ENCODE assay signal across 20 cellular contexts in the genomic region with DNA sequence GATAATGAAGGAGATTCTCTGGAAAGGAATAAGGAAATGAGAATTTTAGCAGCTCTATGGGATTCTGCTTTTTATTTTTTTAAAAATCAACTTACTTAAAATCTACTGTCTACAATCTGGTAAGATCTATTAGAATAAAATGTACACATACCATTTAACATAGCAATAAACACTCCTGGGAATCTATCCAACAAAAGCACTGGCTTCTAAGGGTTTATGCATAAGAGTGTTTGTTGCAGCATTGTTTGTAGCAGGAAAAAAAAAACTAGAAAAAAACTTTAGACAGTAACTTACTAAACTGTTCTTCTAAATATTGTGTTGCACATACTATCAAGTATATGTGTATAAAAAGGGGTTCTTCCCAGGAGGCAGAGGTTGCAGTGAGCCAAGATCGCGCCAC. TPM values are rescaled to one million over a fixed set of nuclear protein-coding genes. Genes with fewer than 3 reads are reported as not detected.
DNase-seq lines count a peak whose midpoint lies in the region; ATAC-seq, FAIRE-seq and TF ChIP-seq lines count a peak whose summit lies in the region.
"Had no signal": no experiment of that assay in that cellular context is flagged by ENCODE, and none has a peak within 500 bp of the region (broad histone marks: within the 10 kb centered on the region; RNA-seq: fewer than 3 reads in every experiment).

No MANE protein-coding gene starts in this region.

- peak overlapping the region; percentile 82 for H3K27ac Mint-ChIP-seq in Caco-2 (ENCODE audit: unreplicated experiment)
- H3K27ac Mint-ChIP-seq: HFFc6 had no signal

- no TSS peak for BruUV-seq in Caco-2 (replicated peaks; lab: Mats Ljungman, UMichigan)
- BruUV-seq in PC-3 (replicated peaks; lab: Mats Ljungman, UMichigan), result no TSS peak

- no peaks in the 10 kb centered on the region for H4K20me1 ChIP-seq in PC-3 (ENCODE audit: low read length)

- H3K4me1 ChIP-seq in Caco-2 (peaks cover 40% of the 10 kb centered on the region), PC-3 (ENCODE audit: insufficient read depth, low read length) (peaks cover 21% of the 10 kb centered on the region)

- no peaks in the 10 kb centered on the region for H3K27me3 Mint-ChIP-seq in Caco-2 (ENCODE audit: insufficient read depth, unreplicated experiment)

- H2AFZ ChIP-seq in PC-3 (ENCODE audit: low read length), result no peak overlapping the region

- H3K9me2 ChIP-seq in PC-3 (replicated peaks; ENCODE audit: low read length), result no peaks in the 10 kb centered on the region

- FAIRE-seq in endometrium (lab: Jason Lieb, UNC), result peak; percentile 81
- FAIRE-seq: GM19239, H1 had no signal

- intact Hi-C loops in Caco-2 (cut with micrococcal nuclease; ENCODE audit: unreplicated experiment) (loop anchor here (5.0 kb wide), 1 partner anchor 48 kb away; no protein-coding TSS in a partner anchor), PC-3 (cut with micrococcal nuclease) (no loop called here)

- TF ChIP-seq CTCF in Caco-2 (IDR thresholded peaks at IDR 0.05; ENCODE audit: insufficient read depth in 1 of 2, low read depth in 1 of 2, low read length in 1 of 2, severe bottlenecking in 1 of 2, unreplicated experiment in 1 of 2) (no peak), PC-3 (conservative IDR thresholded peaks at IDR 0.05; ENCODE audit: low read depth, low read length) (no peak), WERI-Rb-1 (IDR thresholded peaks at IDR 0.05; ENCODE audit: low read depth, low read length) (no peak)

- no peak overlapping the region for H3K4me2 ChIP-seq in PC-3 (ENCODE audit: low read length)

- H3K36me3 Mint-ChIP-seq in Caco-2 (ENCODE audit: insufficient read depth, unreplicated experiment), result peaks cover 5% of the 10 kb centered on the region
- H3K36me3 Mint-ChIP-seq: CD14-positive monocyte had no signal

- H3K27me3 ChIP-seq in Caco-2 (replicated peaks; ENCODE audit: control insufficient read depth, insufficient read depth, low read length) (no peaks in the 10 kb centered on the region), PC-3 (ENCODE audit: low read length) (no peaks in the 10 kb centered on the region), WERI-Rb-1 (ENCODE audit: insufficient read depth, low read depth, severe bottlenecking) (no peaks in the 10 kb centered on the region)
- H3K27me3 ChIP-seq: SJCRH30 had no signal

- H3K9ac ChIP-seq in PC-3 (ENCODE audit: low read length), result no peak overlapping the region

- POLR2A ChIA-PET in Caco-2 (lab: Charles Lee), result no interaction called here
- POLR2A ChIA-PET in PC-3 (lab: Charles Lee; ENCODE audit: unreplicated experiment), result no interaction called here

- H3K4me1 Mint-ChIP-seq in Caco-2 (ENCODE audit: low read depth, unreplicated experiment), result peaks cover 56% of the 10 kb centered on the region

- DNase-seq in Caco-2 (no peak), PC-3 (peak; percentile 14), iris pigment epithelial cell (ENCODE audit: low read depth) (peak; percentile 79), UCSD-AML1 (lab: John Stamatoyannopoulos, UW; ENCODE audit: unreplicated experiment) (no peak), NAMALWA (ENCODE audit: low spot score) (no peak), WERI-Rb-1 (no peak)
- DNase-seq: EL; HFFc6; KBM-7; NCI-H1105; NCI-H1694; NCI-H526 treated with DMSO at 0.1 percent for 48 hours; NK-92 treated with Interleukin-12 subunit alpha and Interleukin-12 subunit beta, amount 100 ng/mL, for 24 hours; SJCRH30 had no signal

- H3K36me3 ChIP-seq in Caco-2 (ENCODE audit: control insufficient read depth, insufficient read depth, low read length) (no peaks in the 10 kb centered on the region), PC-3 (ENCODE audit: low read depth, low read length) (no peaks in the 10 kb centered on the region), WERI-Rb-1 (no peaks in the 10 kb centered on the region)
- H3K36me3 ChIP-seq: SJCRH30 had no signal

- H3K9me3 Mint-ChIP-seq in Caco-2 (ENCODE audit: unreplicated experiment), result no peaks in the 10 kb centered on the region

- H3K4me3 ChIP-seq in Caco-2 (ENCODE audit: low read depth, low read length) (no peak overlapping the region), PC-3 (ENCODE audit: low read length) (no peak overlapping the region), WERI-Rb-1 (ENCODE audit: low read depth, low read length) (no peak overlapping the region)
- H3K4me3 ChIP-seq: SJCRH30 had no signal

- CTCF ChIA-PET in Caco-2 (lab: Charles Lee) (no interaction called here), PC-3 (lab: Charles Lee) (no interaction called here)

- H3K4me3 Mint-ChIP-seq in Caco-2 (ENCODE audit: unreplicated experiment), result no peak overlapping the region
- H3K4me3 Mint-ChIP-seq: CD14-positive monocyte, HFFc6 had no signal

- H3K27ac ChIP-seq in PC-3 (ENCODE audit: low read length), result no peak overlapping the region
- no peak overlapping the region for H3K27ac ChIP-seq in WERI-Rb-1
- H3K27ac ChIP-seq: RWPE1, SJCRH30 had no signal

- H3K79me2 ChIP-seq in PC-3 (ENCODE audit: low read length), result no peaks in the 10 kb centered on the region

- no peaks in the 10 kb centered on the region for H3F3A ChIP-seq in PC-3 (ENCODE audit: low read length, unreplicated experiment)

- H3K9me3 ChIP-seq in Caco-2 (no peaks in the 10 kb centered on the region), PC-3 (ENCODE audit: low read length) (no peaks in the 10 kb centered on the region), WERI-Rb-1 (ENCODE audit: severe bottlenecking) (no peaks in the 10 kb centered on the region)
- H3K9me3 ChIP-seq: SJCRH30 had no signal

- no peak for ATAC-seq in PC-3
- no peak for ATAC-seq in GM18498 (IDR thresholded peaks at IDR 0.05; ENCODE audit: unreplicated experiment)

RNA-seq across cellular contexts. Expression of a gene that starts 15.7 kb away (rescaled TPM):
- total RNA-seq in Caco-2 (2022), result 6.1 and 6.4 TPM in 2 replicates
- total RNA-seq in PC-3 (2014; rRNA removed), result not detected in 2 replicates
- total RNA-seq: HFFc6 had no signal

Comparison
In these comparisons a context has a peak if more than half of its experiments do, and no peak if none do; other contexts are left out.
1. DNase-seq: peak in PC-3 (single experiment) and iris pigment epithelial cell (single experiment); none in Caco-2 (0 of 2), UCSD-AML1 (single experiment), NAMALWA (single experiment) and WERI-Rb-1 (single experiment).